ENCODE assay signal across 21 cellular contexts in genomic region chr1:53076165-53076564, GRCh38. TPM values are rescaled to one million over a fixed set of nuclear protein-coding genes. Genes with fewer than 3 reads are reported as not detected.
DNase-seq lines count a peak whose midpoint lies in the region; ATAC-seq, FAIRE-seq and TF ChIP-seq lines count a peak whose summit lies in the region.
"Had no signal": no experiment of that assay in that cellular context is flagged by ENCODE, and none has a peak within 500 bp of the region (broad histone marks: within the 10 kb centered on the region; RNA-seq: fewer than 3 reads in every experiment).

No MANE protein-coding gene starts in this region.

- no peak overlapping the region for H3K4me3 Mint-ChIP-seq in GM23338
- H3K4me3 Mint-ChIP-seq: CD8-positive, alpha-beta memory T cell had no signal

- H3K9me2 ChIP-seq in GM23338 (ENCODE audit: insufficient read depth) = no peaks in the 10 kb centered on the region

- no peak overlapping the region for H3K4me2 ChIP-seq in GM23338
- H3K4me2 ChIP-seq: BLaER1 had no signal

- H3K4me1 ChIP-seq in RWPE2 (ENCODE audit: insufficient read depth, poor library complexity, severe bottlenecking) (no peaks in the 10 kb centered on the region), kidney (ENCODE audit: control insufficient read depth in 1 of 2, insufficient read depth in 1 of 2, low read depth in 1 of 2, low read length in 2 of 2) (no peaks in the 10 kb centered on the region), GM23338 (ENCODE audit: insufficient read depth) (no peaks in the 10 kb centered on the region)
- H3K4me1 ChIP-seq: BLaER1 had no signal

- H3K9ac ChIP-seq in kidney (ENCODE audit: low read length in 2 of 2) = no peak overlapping the region
- H3K9ac ChIP-seq: BLaER1 had no signal

- ATAC-seq in RWPE2 (ENCODE audit: low read depth) (no peak), sciatic nerve (no peak), GM23338 (no peak)
- ATAC-seq: HCT116 had no signal

- no peak overlapping the region for H3K27ac Mint-ChIP-seq in GM23338

- H3K36me3 Mint-ChIP-seq in GM23338 (ENCODE audit: low read depth) = no peaks in the 10 kb centered on the region
- H3K36me3 Mint-ChIP-seq: CD8-positive, alpha-beta memory T cell had no signal

- no peaks in the 10 kb centered on the region for H3K27me3 ChIP-seq in RWPE2 (ENCODE audit: insufficient read depth, poor library complexity, severe bottlenecking)
- no peaks in the 10 kb centered on the region for H3K27me3 ChIP-seq in GM23338 (ENCODE audit: insufficient read depth)
- H3K27me3 ChIP-seq: BLaER1 had no signal

- H3K4me1 Mint-ChIP-seq in GM23338 = peaks cover 1% of the 10 kb centered on the region; the same call in 2 of the 3 replicates

- DNase-seq in activated effector memory CD4-positive, alpha-beta T cell treated with anti-CD3 and anti-CD28 coated beads, Interleukin-2, amount 50 U/mL, for 16 hours = peak; percentile 47
- DNase-seq in activated effector memory CD4-positive, alpha-beta T cell treated with Interleukin-2 at 50 U/mL for 16 hours = no peak
- DNase-seq in RWPE2 (ENCODE audit: low spot score) = peak; percentile 34
- DNase-seq in kidney = peak; percentile 32
- peak; percentile 55 for DNase-seq in sciatic nerve (ENCODE audit: low spot score)
- no peak for DNase-seq in GM23338 (ENCODE audit: low spot score)
- DNase-seq in stimulated activated CD4-positive, alpha-beta T cell treated with anti-CD3 and anti-CD28 coated beads, Interleukin-4, amount 100 ng/mL, for 4 hours = no peak
- no peak for DNase-seq in ACHN
- DNase-seq: 8988T; CD8-positive, alpha-beta memory T cell; DMS79; KG1; NCI-H1417 treated with DMSO at 0.1 percent for 48 hours; NCI-H1930; NCI-H2171; NCI-H446; NK-92 treated with Interleukin-12 subunit alpha and Interleukin-12 subunit beta, amount 100 ng/mL, for 24 hours had no signal

- no peaks in the 10 kb centered on the region; the same call in 2 of the 3 replicates for H3K9me3 Mint-ChIP-seq in GM23338

- H3K27ac ChIP-seq in RWPE2 (ENCODE audit: poor library complexity, severe bottlenecking) = no peak overlapping the region
- no peak overlapping the region for H3K27ac ChIP-seq in kidney (ENCODE audit: low read depth in 2 of 2, low read length in 2 of 2)
- no peak overlapping the region for H3K27ac ChIP-seq in GM23338 (ENCODE audit: low read depth)
- H3K27ac ChIP-seq: BLaER1 had no signal

- H3K9me3 ChIP-seq in RWPE2 (ENCODE audit: severe bottlenecking) (no peaks in the 10 kb centered on the region), kidney (ENCODE audit: control insufficient read depth in 1 of 2, low read length in 2 of 2) (no peaks in the 10 kb centered on the region)
- H3K9me3 ChIP-seq: BLaER1 had no signal

- intact Hi-C loops in kidney (cut with DNase I) = no loop called here
- intact Hi-C loops in sciatic nerve (cut with DNase I) = loop anchor here (10.0 kb wide), 1 partner anchor 109 kb away; no protein-coding TSS in a partner anchor

- FAIRE-seq in kidney (lab: Jason Lieb, UNC) = no peak
- FAIRE-seq: D721Med had no signal

- H3K36me3 ChIP-seq in RWPE2 (ENCODE audit: low read depth) (no peaks in the 10 kb centered on the region), kidney (ENCODE audit: control insufficient read depth in 1 of 2, insufficient read depth in 2 of 2, low read length in 2 of 2) (no peaks in the 10 kb centered on the region), GM23338 (ENCODE audit: insufficient read depth) (no peaks in the 10 kb centered on the region)
- H3K36me3 ChIP-seq: BLaER1 had no signal

- no peaks in the 10 kb centered on the region for H3K79me2 ChIP-seq in GM23338 (replicated peaks; ENCODE audit: insufficient read depth)

- in situ Hi-C loops in ACHN (cut with HindIII; ENCODE audit: low pct_ligation_motif_present, low pct_unique_long_range_greater_than_20kb, low sequenced_read_pairs) = no loop called here

- no peak for TF ChIP-seq CTCF in RWPE2 (IDR thresholded peaks at IDR 0.05; ENCODE audit: poor library complexity, severe bottlenecking)
- no peak for TF ChIP-seq CTCF in kidney (IDR thresholded peaks at IDR 0.05; ENCODE audit: borderline replicate concordance, extremely low read depth, insufficient read depth)
- no peak for TF ChIP-seq CTCF in GM23338 (conservative IDR thresholded peaks at IDR 0.05; ENCODE audit: low read depth in 2 of 2)

- peaks cover 5% of the 10 kb centered on the region for H3K27me3 Mint-ChIP-seq in GM23338 (ENCODE audit: insufficient read depth, low read depth, poor library complexity)
- H3K27me3 Mint-ChIP-seq: CD8-positive, alpha-beta memory T cell had no signal

- H4K20me1 ChIP-seq in GM23338 (replicated peaks; ENCODE audit: insufficient read depth) = no peaks in the 10 kb centered on the region
- H4K20me1 ChIP-seq: BLaER1 had no signal

- no peak overlapping the region for H2AFZ ChIP-seq in GM23338

- H3F3A ChIP-seq in GM23338 (replicated peaks; ENCODE audit: low read depth) = no peaks in the 10 kb centered on the region

- no peak overlapping the region for H3K4me3 ChIP-seq in RWPE2 (ENCODE audit: severe bottlenecking)
- no peak overlapping the region for H3K4me3 ChIP-seq in kidney (ENCODE audit: low read length in 2 of 2)
- no peak overlapping the region for H3K4me3 ChIP-seq in GM23338
- H3K4me3 ChIP-seq: BLaER1 had no signal

TF ChIP-seq in GM23338, 12 proteins besides CTCF, POLR2A, EP300 and RAD21:
- TF ChIP-seq JUNB (IDR thresholded peaks at IDR 0.05; ENCODE audit: unreplicated experiment) = no peak
TF ChIP-seq in GM23338: peak in this region for 0.

RNA-seq across cellular contexts. Expression of gene PODN, which starts 14.2 kb away (rescaled TPM):
- total RNA-seq in kidney = 8.1 TPM
- polyA plus RNA-seq in kidney (ENCODE audit: insufficient read depth, low read depth, low replicate concordance) = 1.4 TPM
- 222 TPM for total RNA-seq in sciatic nerve
- total RNA-seq in GM23338 (2014; rRNA removed; shearing (Covaris generic)) = 0.24 and 1.0 TPM in 2 replicates
- polyA plus RNA-seq in GM23338 (2016; fragmentation: Nextera tagmentation; extraction: Ambion mirVana) = 0.16 TPM in 1 of 2 replicates, not detected in the other
- total RNA-seq: CD8-positive, alpha-beta memory T cell; OCI-LY7 had no signal

Comparison
In these comparisons a context has a peak if more than half of its experiments do, and no peak if none do; other contexts are left out.
1. DNase-seq: peak in activated effector memory CD4-positive, alpha-beta T cell treated with anti-CD3 and anti-CD28 coated beads, Interleukin-2, amount 50 U/mL, for 16 hours (single experiment), RWPE2 (single experiment), kidney (single experiment) and sciatic nerve (single experiment); none in activated effector memory CD4-positive, alpha-beta T cell treated with Interleukin-2 at 50 U/mL for 16 hours (single experiment), GM23338 (single experiment), stimulated activated CD4-positive, alpha-beta T cell treated with anti-CD3 and anti-CD28 coated beads, Interleukin-4, amount 100 ng/mL, for 4 hours (0 of 2) and ACHN (single experiment).
2. RNA of gene PODN, which starts 14.2 kb away (total RNA-seq): 222 TPM in sciatic nerve (single experiment); 8.1 TPM in kidney (single experiment) and 0.24 to 1.0 TPM in GM23338; every median in the first group is over 10 times any median in the second.